ENCODE assay signal across 15 cellular contexts in the genomic region with DNA sequence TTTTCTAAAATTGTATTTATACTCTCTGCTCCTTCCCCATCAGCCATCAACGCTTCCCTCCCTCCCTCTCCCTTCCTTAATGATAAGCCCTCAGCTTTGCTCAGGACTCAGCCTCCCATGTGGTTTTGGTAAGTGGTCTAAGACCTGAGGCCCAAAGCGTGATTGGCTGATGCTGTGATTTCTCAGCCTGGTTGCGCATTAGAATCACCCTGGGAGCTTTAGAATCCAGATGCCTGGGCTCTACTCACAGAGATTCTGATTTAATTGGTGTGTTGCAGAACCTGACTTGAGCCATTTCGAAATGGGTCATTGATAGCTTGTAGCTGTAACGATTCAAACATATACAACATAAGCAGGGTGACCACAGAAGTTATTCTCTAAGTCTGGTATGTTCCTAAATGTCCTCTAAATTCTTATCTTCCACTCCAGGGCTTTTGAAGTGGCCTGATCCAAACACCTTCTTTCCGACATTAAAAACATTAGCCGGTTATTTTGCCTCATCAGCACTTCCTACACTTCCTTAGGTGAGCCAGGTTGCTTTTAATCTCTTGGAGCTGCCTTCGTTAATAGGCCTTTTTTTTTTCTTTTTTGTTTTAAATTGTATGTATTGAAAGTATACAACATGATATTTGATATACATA.
DNase-seq lines count a peak whose midpoint lies in the region; ATAC-seq, FAIRE-seq and TF ChIP-seq lines count a peak whose summit lies in the region.
"Had no signal": no experiment of that assay in that cellular context is flagged by ENCODE, and none has a peak within 500 bp of the region (broad histone marks: within the 10 kb centered on the region; RNA-seq: fewer than 3 reads in every experiment).

No MANE protein-coding gene starts in this region.

- H3K79me1 ChIP-seq in H1 (ENCODE audit: low read depth, low read length) (peaks cover 3% of the 10 kb centered on the region), mesenchymal stem cell (replicated peaks; ENCODE audit: low read length, poor library complexity, severe bottlenecking) (peaks cover 16% of the 10 kb centered on the region)

- no peak overlapping the region for H3K27ac ChIP-seq in H1 (ENCODE audit: low read depth, low read length)
- H3K27ac ChIP-seq in mesenchymal stem cell (ENCODE audit: low read length, poor library complexity, severe bottlenecking), result no peak overlapping the region
- H3K27ac ChIP-seq in upper lobe of right lung, result no peak overlapping the region
- H3K27ac ChIP-seq: BLaER1 treated with 17β-estradiol and CSF1 and Interleukin-3, amounts not matched to agents 10 nM and 100 nM had no signal

- CTCF ChIA-PET in H1 (lab: Charles Lee; ENCODE audit: partially characterized antibody), result interaction anchor here (0.6 to 3.5 kb wide), 2 partner anchors 11 to 20 kb away, joined by 4 to 19 read pairs; no protein-coding TSS in a partner anchor

- TF ChIP-seq POLR2A in H1 (IDR thresholded peaks at IDR 0.05; ENCODE audit: control extremely low read depth in 1 of 2, low read depth in 2 of 2, low read length in 2 of 2), result no peak
- TF ChIP-seq POLR2A in GM12892 (IDR thresholded peaks at IDR 0.05; ENCODE audit: low read depth, low read length), result no peak

- H2BK5ac ChIP-seq in H1 (ENCODE audit: low read depth, low read length) (no peak overlapping the region), mesenchymal stem cell (ENCODE audit: low read depth, low read length, poor library complexity, severe bottlenecking) (no peak overlapping the region)

- DNase-seq in H7, result peak; percentile 27
- no peak for DNase-seq in H1 (ENCODE audit: low read depth in 1 of 2, low spot score in 2 of 2)
- peak; percentile 46 for DNase-seq in mesenchymal stem cell
- DNase-seq in upper lobe of right lung, result no peak
- no peak for DNase-seq in GM12892 (ENCODE audit: insufficient read length)
- DNase-seq: DMS153, HCEC 1CT, KG1, NCI-H1092, NCI-H446 treated with DMSO at 0.1 percent for 48 hours, SHP77 had no signal

- H3K9ac ChIP-seq in H1 (replicated peaks in 1 of 4; ENCODE audit: extremely low read depth in 1 of 4, low read depth in 3 of 4, low read length in 3 of 4) (no peak overlapping the region), mesenchymal stem cell (ENCODE audit: low read length) (no peak overlapping the region)
- H3K9ac ChIP-seq: BLaER1 treated with 17β-estradiol and CSF1 and Interleukin-3, amounts not matched to agents 10 nM and 100 nM had no signal

- H3K14ac ChIP-seq in H1 (ENCODE audit: insufficient read length) (no peak overlapping the region), mesenchymal stem cell (ENCODE audit: low read length in 2 of 2) (no peak overlapping the region)

- H4K8ac ChIP-seq in H1 (ENCODE audit: extremely low read depth, insufficient read depth, low read length), result no peak overlapping the region
- H4K8ac ChIP-seq in mesenchymal stem cell (ENCODE audit: low read length), result no peak overlapping the region

- FAIRE-seq in H1 (lab: Jason Lieb, UNC) (peak; percentile 52), GM12892 (lab: Jason Lieb, UNC) (no peak)
- FAIRE-seq: RCC 7860 had no signal

- no peaks in the 10 kb centered on the region for H3K23me2 ChIP-seq in H1 (ENCODE audit: low read depth, low read length)

- H3K4ac ChIP-seq in H1 (replicated peaks; ENCODE audit: insufficient read length, low read depth, low read length) (no peak overlapping the region), mesenchymal stem cell (ENCODE audit: low read depth in 1 of 2, low read length in 2 of 2) (peak overlapping the region in 1 of 2 experiments; percentile 49)

- H4K91ac ChIP-seq in H1 (replicated peaks; ENCODE audit: insufficient read length, low read length) (no peak overlapping the region), mesenchymal stem cell (ENCODE audit: low read length) (no peak overlapping the region)

- no peak overlapping the region for H2BK20ac ChIP-seq in H1 (ENCODE audit: low read length)

- H3K4me3 ChIP-seq in H7 (ENCODE audit: insufficient read depth, low read depth, low read length) (no peak overlapping the region), H1 (ENCODE audit: extremely low read depth in 1 of 4, insufficient read depth in 2 of 4, low read depth in 3 of 4, low read length in 4 of 4) (no peak overlapping the region), mesenchymal stem cell (ENCODE audit: insufficient read depth in 1 of 2, low read depth in 1 of 2, low read length in 2 of 2) (no peak overlapping the region), upper lobe of right lung (no peak overlapping the region)
- H3K4me3 ChIP-seq: BLaER1 treated with 17β-estradiol and CSF1 and Interleukin-3, amounts not matched to agents 10 nM and 100 nM had no signal

- H3K9me3 ChIP-seq in H1 (ENCODE audit: insufficient read depth in 2 of 2, low read depth in 1 of 2, low read length in 1 of 2) (no peaks in the 10 kb centered on the region), mesenchymal stem cell (ENCODE audit: control insufficient read depth, low read length) (no peaks in the 10 kb centered on the region), upper lobe of right lung (no peaks in the 10 kb centered on the region)

- no peak overlapping the region for H2BK120ac ChIP-seq in H1 (replicated peaks; ENCODE audit: low read depth, low read length)
- H2BK120ac ChIP-seq in mesenchymal stem cell (ENCODE audit: low read depth, low read length), result no peak overlapping the region

- H3K18ac ChIP-seq in H1 (ENCODE audit: extremely low read depth, low read length), result no peak overlapping the region
- H3K18ac ChIP-seq in mesenchymal stem cell (ENCODE audit: low read depth in 1 of 2, low read length in 2 of 2), result no peak overlapping the region

- H3K4me1 ChIP-seq in H1 (replicated peaks in 1 of 4; ENCODE audit: control insufficient read depth in 3 of 4, insufficient read depth in 4 of 4, low read length in 3 of 4) (peaks cover 0 to 10% (median 0%) of the 10 kb centered on the region in 4 experiments; a peak in 2 of 7 replicates), mesenchymal stem cell (ENCODE audit: control insufficient read depth, insufficient read depth, low read depth, low read length) (peaks cover 17% of the 10 kb centered on the region), upper lobe of right lung (peaks cover 24% of the 10 kb centered on the region)

- 90% methylated on average over 8 of the region's 8 CpGs; no CpG with 5 or more reads in 1 of the 2 experiments for WGBS in H1 (ENCODE audit: extremely low coverage in 1 of 2, insufficient coverage in 1 of 2, insufficient read length in 1 of 2, insufficient replicate concordance in 2 of 2, low coverage in 1 of 2, low lambda C conversion rate in 2 of 2, missing lambda C conversion rate in 1 of 2), 2 experiments
- 79% methylated on average over 6 of the region's 8 CpGs for WGBS in mesenchymal stem cell

- no peak for TF ChIP-seq RAD21 in H1 (IDR thresholded peaks at IDR 0.05 in 1 of 2, conservative IDR thresholded peaks at IDR 0.05 in 1 of 2; ENCODE audit: low read depth in 2 of 2, low read length in 2 of 2)

- H2BK12ac ChIP-seq in H1 (ENCODE audit: low read depth, low read length) (no peak overlapping the region), mesenchymal stem cell (ENCODE audit: low read length in 2 of 2) (peak overlapping the region in 1 of 2 experiments; percentile 54)

- no peak overlapping the region for H3K23ac ChIP-seq in H1 (ENCODE audit: insufficient read length)
- H3K23ac ChIP-seq in mesenchymal stem cell (ENCODE audit: low read length in 2 of 2), result no peak overlapping the region

- no peaks in the 10 kb centered on the region for H3K27me3 ChIP-seq in H7 (ENCODE audit: control insufficient read depth, insufficient read depth, low read length)
- no peaks in the 10 kb centered on the region for H3K27me3 ChIP-seq in H1 (replicated peaks in 1 of 4; ENCODE audit: control insufficient read depth in 3 of 4, extremely low read depth in 1 of 4, insufficient read depth in 3 of 4, low read length in 3 of 4)
- no peaks in the 10 kb centered on the region for H3K27me3 ChIP-seq in mesenchymal stem cell (ENCODE audit: control insufficient read depth in 1 of 2, insufficient read depth in 1 of 2, low read length in 2 of 2)
- no peaks in the 10 kb centered on the region for H3K27me3 ChIP-seq in upper lobe of right lung
- H3K27me3 ChIP-seq: BLaER1 treated with 17β-estradiol and CSF1 and Interleukin-3, amounts not matched to agents 10 nM and 100 nM had no signal

- H3K4me2 ChIP-seq in H1 (ENCODE audit: insufficient read depth in 1 of 2, low read depth in 2 of 2, low read length in 2 of 2), result no peak overlapping the region
- H3K4me2 ChIP-seq in mesenchymal stem cell (ENCODE audit: low read length, poor library complexity, severe bottlenecking), result no peak overlapping the region

- H2BK15ac ChIP-seq in H1 (ENCODE audit: low read length), result no peak overlapping the region
- no peak overlapping the region for H2BK15ac ChIP-seq in mesenchymal stem cell (ENCODE audit: low read depth, poor library complexity, severe bottlenecking)

- no peak overlapping the region for H2AFZ ChIP-seq in H1 (ENCODE audit: low read length)
- no peak overlapping the region for H2AFZ ChIP-seq in mesenchymal stem cell (ENCODE audit: low read depth, low read length)

- TF ChIP-seq CTCF in H1 (IDR thresholded peaks at IDR 0.05; ENCODE audit: control extremely low read depth in 1 of 3, insufficient read depth in 1 of 3, low read depth in 1 of 3, low read length in 3 of 3) (no peak), upper lobe of right lung (IDR thresholded peaks at IDR 0.05) (no peak)

- H2AK5ac ChIP-seq in H1 (ENCODE audit: low read depth, low read length) (no peak overlapping the region), mesenchymal stem cell (ENCODE audit: low read length, severe bottlenecking) (no peak overlapping the region)

- H4K20me1 ChIP-seq in H1 (replicated peaks in 1 of 2; ENCODE audit: control insufficient read depth in 1 of 2, insufficient read depth in 2 of 2, low read length in 2 of 2), result no peaks in the 10 kb centered on the region

- no peak for TF ChIP-seq EP300 in H1 (IDR thresholded peaks at IDR 0.05; ENCODE audit: borderline replicate concordance in 1 of 2, low read depth in 2 of 2, low read length in 2 of 2)

- peaks cover 3 to 29% of the 10 kb centered on the region in 2 experiments; a peak in 3 of 4 replicates for H3K79me2 ChIP-seq in H1 (ENCODE audit: control insufficient read depth in 1 of 2, insufficient read depth in 2 of 2, low read length in 2 of 2)

- H3K36me3 ChIP-seq in H7 (replicated peaks; ENCODE audit: control insufficient read depth, insufficient read depth, low read length) (no peaks in the 10 kb centered on the region), H1 (ENCODE audit: control insufficient read depth in 2 of 4, insufficient read depth in 4 of 4, low read length in 3 of 4) (no peaks in the 10 kb centered on the region; a peak in 2 of 8 replicates), mesenchymal stem cell (ENCODE audit: control insufficient read depth in 1 of 2, insufficient read depth in 2 of 2, low read depth in 1 of 2, low read length in 2 of 2) (no peaks in the 10 kb centered on the region), upper lobe of right lung (no peaks in the 10 kb centered on the region)

- ATAC-seq in upper lobe of right lung (peak; percentile 59), HG03469 (IDR thresholded peaks at IDR 0.05; ENCODE audit: unreplicated experiment) (no peak), HG02938 (IDR thresholded peaks at IDR 0.05; ENCODE audit: unreplicated experiment) (no peak)

- H3K56ac ChIP-seq in H1 (replicated peaks; ENCODE audit: insufficient read length, low read depth, low read length), result no peak overlapping the region

- H4K5ac ChIP-seq in H1 (ENCODE audit: insufficient read length, low read depth, low read length), result no peak overlapping the region

- intact Hi-C loops in upper lobe of right lung (cut with DNase I), result no loop called here

- POLR2A ChIA-PET in H1 (lab: Charles Lee; ENCODE audit: partially characterized antibody), result interaction anchor here (1.2 kb wide), 1 partner anchor 43 kb away, joined by 3 read pairs; no protein-coding TSS in a partner anchor

Comparison
In these comparisons a context has a peak if more than half of its experiments do, and no peak if none do; other contexts are left out.
1. DNase-seq: peak in H7 (single experiment) and mesenchymal stem cell (single experiment); none in H1 (0 of 2), upper lobe of right lung (single experiment) and GM12892 (single experiment).